Comparison of ENCODE assay signal across 8 cellular contexts in genomic region chr3:196711838-196712513, GRCh38. TPM values are rescaled to one million over a fixed set of nuclear protein-coding genes. Genes with fewer than 3 reads are reported as not detected.
DNase-seq lines count a peak whose midpoint lies in the region; ATAC-seq and TF ChIP-seq lines count a peak whose summit lies in the region.

CEP19 (minus strand) TSS chr3:196712250; CDS start chr3:196708657, 3,593 bp downstream.
PIGX (plus strand) TSS chr3:196712377.

- H2AFZ ChIP-seq in IMR-90 (replicated peaks; ENCODE audit: low read length, poor library complexity) (peak within 1 kb of the TSS; percentile 97), OCI-LY7 (ENCODE audit: low read length) (peak within 1 kb of the TSS; percentile 88)

- WGBS in IMR-90 (ENCODE audit: extremely low coverage in 2 of 2, insufficient read length in 1 of 2), 2 experiments, result 1% methylated on average over 25 of the region's 68 CpGs; no CpG with 5 or more reads in 1 of the 2 experiments
- 0% methylated on average over 41 to 68 of the region's 68 CpGs for WGBS in esophagus, 2 donors

- 0 out of 2 replicates have a peak, but pooled peaks cover 3% of the 10 kb centered on the region for H3K4me1 ChIP-seq in IMR-90 (ENCODE audit: control insufficient read depth, insufficient read depth, low read length)
- H3K4me1 ChIP-seq in OCI-LY7 (ENCODE audit: insufficient read depth, low read length, poor library complexity, severe bottlenecking), result peaks cover 13% of the 10 kb centered on the region
- peaks cover 0 to 2% of the 10 kb centered on the region in 2 donors for H3K4me1 ChIP-seq in esophagus (ENCODE audit: control insufficient read depth in 2 of 2, insufficient read depth in 2 of 2, low read length in 1 of 2)
- H3K4me1 ChIP-seq in muscle layer of duodenum (ENCODE audit: control insufficient read depth in 1 of 2, insufficient read depth in 2 of 2, low read length in 2 of 2), result peaks cover 0 to 14% of the 10 kb centered on the region in 2 donors

- peak within 1 kb of the TSS; percentile 86 for H3K23ac ChIP-seq in IMR-90 (ENCODE audit: low read depth, low read length)

- peak within 1 kb of the TSS; percentile 43; the same call in 1 of the 2 replicates for H2BK120ac ChIP-seq in IMR-90 (ENCODE audit: low read depth, low read length)

- ATAC-seq in GM21528 (IDR thresholded peaks at IDR 0.05; ENCODE audit: low FRiP score, unreplicated experiment), result peak; percentile 81
- peak; percentile 93 for ATAC-seq in IMR-90 (ENCODE audit: low read depth)

- H3K27me3 ChIP-seq in IMR-90 (ENCODE audit: control insufficient read depth, insufficient read depth, low read length) (no peaks in the 10 kb centered on the region), esophagus (ENCODE audit: control insufficient read depth in 1 of 2, insufficient read depth in 2 of 2, low read length in 2 of 2) (no peaks in the 10 kb centered on the region), muscle layer of duodenum (ENCODE audit: low read depth, low read length) (no peaks in the 10 kb centered on the region)

- peak within 1 kb of the TSS; percentile 25; the same call in 1 of the 2 replicates for H3K56ac ChIP-seq in IMR-90 (ENCODE audit: extremely low read depth, insufficient read depth, low read length)

- H2AK5ac ChIP-seq in IMR-90 (ENCODE audit: low read depth, low read length), result 0 out of 2 replicates have a peak within 1 kb of the TSS, but pooled peaks have one; percentile 3

- CTCF ChIA-PET in IMR-90 (lab: Yijun Ruan, JAX) (no interaction called here), OCI-LY7 (lab: Charles Lee; ENCODE audit: unreplicated experiment) (no interaction called here)

- dilution Hi-C loops in IMR-90 (cut with HindIII; ENCODE audit: low sequenced_read_pairs, unreplicated experiment), result no loop called here

- H4K91ac ChIP-seq in IMR-90 (ENCODE audit: insufficient read depth, low read depth, low read length), result peak within 1 kb of the TSS; percentile 20

- H3K14ac ChIP-seq in IMR-90 (replicated peaks; ENCODE audit: low read depth, low read length), result peak within 1 kb of the TSS; percentile 58

- peak within 1 kb of the TSS; percentile 75 for H3K4ac ChIP-seq in IMR-90 (ENCODE audit: low read depth, low read length)

- H3K4me3 ChIP-seq in IMR-90 (ENCODE audit: insufficient read depth, low read depth, low read length), result peak within 1 kb of the TSS; percentile 70
- H3K4me3 ChIP-seq in OCI-LY7 (ENCODE audit: low read depth, low read length, poor library complexity, severe bottlenecking), result peak within 1 kb of the TSS; percentile 86
- peak within 1 kb of the TSS; percentile 85 to 87 for H3K4me3 ChIP-seq in esophagus (ENCODE audit: low read depth in 1 of 2, low read length in 2 of 2)
- peak within 1 kb of the TSS; percentile 87 to 95 for H3K4me3 ChIP-seq in muscle layer of duodenum (ENCODE audit: low read depth in 1 of 2, low read length in 2 of 2)

- H3K27ac ChIP-seq in IMR-90 (ENCODE audit: insufficient read depth, low read length) (peak within 1 kb of the TSS; percentile 61), OCI-LY7 (ENCODE audit: low read depth, low read length, poor library complexity, severe bottlenecking) (peak within 1 kb of the TSS; percentile 51), esophagus (ENCODE audit: low read depth in 2 of 2, low read length in 1 of 2) (peak within 1 kb of the TSS; percentile 87 to 88), muscle layer of duodenum (ENCODE audit: low read length) (peak within 1 kb of the TSS; percentile 91)

- H3K9me3 ChIP-seq in IMR-90 (ENCODE audit: control insufficient read depth, insufficient read depth, low read length) (no peaks in the 10 kb centered on the region), OCI-LY7 (ENCODE audit: low read length) (no peaks in the 10 kb centered on the region), esophagus (ENCODE audit: control insufficient read depth in 2 of 2, insufficient read depth in 1 of 2, low read depth in 1 of 2, low read length in 1 of 2) (no peaks in the 10 kb centered on the region), muscle layer of duodenum (ENCODE audit: control insufficient read depth in 1 of 2, low read length in 2 of 2) (no peaks in the 10 kb centered on the region)

- H3K9ac ChIP-seq in IMR-90 (ENCODE audit: low read depth, low read length), result peak within 1 kb of the TSS; percentile 65

- no peak within 1 kb of the TSS for H3K18ac ChIP-seq in IMR-90 (ENCODE audit: low read depth, low read length)

- H2BK20ac ChIP-seq in IMR-90 (ENCODE audit: low read depth, low read length), result no peak within 1 kb of the TSS

- no peak for TF ChIP-seq RAD21 in IMR-90 (IDR thresholded peaks at IDR 0.05; ENCODE audit: low read length)

- peak within 1 kb of the TSS; percentile 40 to 76; a peak in 2 of 4 replicates for H4K8ac ChIP-seq in IMR-90 (ENCODE audit: low read depth in 2 of 2, low read length in 2 of 2)

- POLR2A ChIA-PET in IMR-90 (lab: Charles Lee; ENCODE audit: unreplicated experiment), result no interaction called here
- POLR2A ChIA-PET in OCI-LY7 (lab: Charles Lee), result interaction anchor here (0.6 to 1.2 kb wide), 3 partner anchors 25 to 80 kb away, joined by 3 read pairs; no protein-coding TSS in a partner anchor

- H3K79me2 ChIP-seq in OCI-LY7 (ENCODE audit: insufficient read depth, low read depth, low read length), result peaks cover 4% of the 10 kb centered on the region; the same call in 1 of the 2 replicates

- DNase-seq in DMS114 treated with DMSO at 0.1 percent for 48 hours (lab: John Stamatoyannopoulos, UW; ENCODE audit: unreplicated experiment) (peak; percentile 50), IMR-90 (peak; percentile 81), OCI-LY7 (ENCODE audit: low spot score) (peak; percentile 87)
- DNase-seq in activated T-cell treated with anti-CD3 and anti-CD28 coated beads, Interleukin-2, amount 50 U/mL, for 1 hour, result peak; percentile 93
- DNase-seq in stimulated activated CD8-positive, alpha-beta memory T cell treated with anti-CD3 and anti-CD28 coated beads, Interleukin-7, amount 100 ng/mL, for 24 hours (ENCODE audit: low read depth), result peak; percentile 73

- intact Hi-C loops in IMR-90 (cut with micrococcal nuclease) (no loop called here), OCI-LY7 (cut with micrococcal nuclease; ENCODE audit: unreplicated experiment) (loop anchor here (2.0 to 10.0 kb wide), 2 partner anchors 27 to 253 kb away; partner anchors contain the start of genes PAK2 and PIGZ)

- in situ Hi-C loops in IMR-90 (cut with MboI; ENCODE audit: low sequenced_read_pairs), result no loop called here

- peak; percentile 65 for TF ChIP-seq POLR2A in IMR-90 (IDR thresholded peaks at IDR 0.05; ENCODE audit: low read depth, low read length)

- H3K79me1 ChIP-seq in IMR-90 (ENCODE audit: low read depth in 1 of 2, low read length in 2 of 2), result peaks cover 10 to 27% of the 10 kb centered on the region in 2 experiments; a peak in 2 of 4 replicates

- no peaks in the 10 kb centered on the region for H4K20me1 ChIP-seq in IMR-90 (ENCODE audit: insufficient read depth, low read length)
- no peaks in the 10 kb centered on the region for H4K20me1 ChIP-seq in OCI-LY7 (ENCODE audit: insufficient read depth, low read length)

- H3K9me1 ChIP-seq in IMR-90 (ENCODE audit: insufficient read depth, low read length), result no peaks in the 10 kb centered on the region

- H3K4me2 ChIP-seq in IMR-90 (ENCODE audit: low read depth, low read length), result peak within 1 kb of the TSS; percentile 85
- H3K4me2 ChIP-seq in OCI-LY7 (ENCODE audit: low read length), result peak within 1 kb of the TSS; percentile 64

- H3K9me2 ChIP-seq in OCI-LY7 (ENCODE audit: insufficient read depth, low read length), result no peaks in the 10 kb centered on the region

- BruUV-seq in IMR-90 (replicated peaks; lab: Mats Ljungman, UMichigan) (no TSS peak), OCI-LY7 (replicated peaks; lab: Mats Ljungman, UMichigan) (no TSS peak)

- H2AK9ac ChIP-seq in IMR-90 (replicated peaks; ENCODE audit: low read depth, low read length, poor library complexity), result peak within 1 kb of the TSS; percentile 58

- H2BK15ac ChIP-seq in IMR-90 (ENCODE audit: low read depth, low read length), result no peak within 1 kb of the TSS

- H4K5ac ChIP-seq in IMR-90 (ENCODE audit: low read depth, low read length), result peak within 1 kb of the TSS; percentile 1; the same call in 1 of the 2 replicates

- H3K36me3 ChIP-seq in IMR-90 (ENCODE audit: control insufficient read depth, insufficient read depth, low read length) (no peaks in the 10 kb centered on the region), OCI-LY7 (ENCODE audit: insufficient read depth, low read length) (no peaks in the 10 kb centered on the region), esophagus (ENCODE audit: control insufficient read depth in 2 of 2, insufficient read depth in 2 of 2, low read length in 1 of 2) (no peaks in the 10 kb centered on the region), muscle layer of duodenum (ENCODE audit: control insufficient read depth in 1 of 2, insufficient read depth in 2 of 2, low read length in 2 of 2) (no peaks in the 10 kb centered on the region)

- peak within 1 kb of the TSS; percentile 57 for H2BK5ac ChIP-seq in IMR-90 (ENCODE audit: low read depth, low read length, poor library complexity, severe bottlenecking)

- TF ChIP-seq CTCF in IMR-90 (conservative IDR thresholded peaks at IDR 0.05; ENCODE audit: low read depth, low read length) (no peak), OCI-LY7 (conservative IDR thresholded peaks at IDR 0.05; ENCODE audit: low read length) (no peak)

TF ChIP-seq in IMR-90, 13 proteins besides CTCF, POLR2A, EP300 and RAD21 (continues in another document):
- TF ChIP-seq FOS (IDR thresholded peaks at IDR 0.05; ENCODE audit: low read depth, low read length) (no peak), RCOR1 (IDR thresholded peaks at IDR 0.05; ENCODE audit: insufficient replicate concordance, low read length) (no peak), MXI1 (IDR thresholded peaks at IDR 0.05; ENCODE audit: borderline replicate concordance, low read depth, low read length) (peak; percentile 53; the same call in 1 of the 2 replicates), CHD1 (IDR thresholded peaks at IDR 0.05; ENCODE audit: low read depth, low read length) (0 out of 2 replicates have a peak, but pooled peaks have one; percentile 34), SMC3 (IDR thresholded peaks at IDR 0.05; ENCODE audit: low read depth, low read length) (no peak), CEBPB (IDR thresholded peaks at IDR 0.05; ENCODE audit: low read depth, low read length) (no peak)

RNA-seq across cellular contexts. Expression of gene CEP19, which starts in this region (rescaled TPM):
- total RNA-seq in IMR-90 (2012; rRNA removed), result 1.1 and 1.7 TPM in 2 replicates
- polyA plus RNA-seq in IMR-90 (2012; rRNA removed), result 0.98 and 1.4 TPM in 2 replicates
- 0.66 and 0.71 TPM in 2 replicates for polyA plus RNA-seq in IMR-90 (2012; cell fraction: cytosol; rRNA removed)
- polyA plus RNA-seq in IMR-90 (2012; cell fraction: nucleus; rRNA removed; ENCODE audit: low replicate concordance), result 0.14 and 0.19 TPM in 2 replicates
- total RNA-seq in OCI-LY7 (2014; rRNA removed; shearing (Covaris generic)), result 1.9 and 3.3 TPM in 2 replicates
- total RNA-seq in OCI-LY7 (2022), result 5.7 and 6.3 TPM in 2 replicates
- polyA plus RNA-seq in esophagus, result under 1 TPM; 0.47 to 0.82 TPM

RNA-seq across cellular contexts. Expression of gene PIGX, which starts in this region (rescaled TPM):
- total RNA-seq in IMR-90 (2012; rRNA removed) (14.5 and 22.2 TPM in 2 replicates), OCI-LY7 (2022) (31.5 and 32.4 TPM in 2 replicates)
- polyA plus RNA-seq in IMR-90 (2012; rRNA removed) (7.9 and 9.4 TPM in 2 replicates), esophagus (10 to 100 TPM in 1 of 2 donors, 1 to 10 TPM in 1; 7.4 to 12.7 TPM)
- polyA plus RNA-seq in IMR-90 (2012; cell fraction: cytosol; rRNA removed), result 2.3 and 3.5 TPM in 2 replicates
- polyA plus RNA-seq in IMR-90 (2012; cell fraction: nucleus; rRNA removed; ENCODE audit: low replicate concordance), result 0.60 and 3.1 TPM in 2 replicates
- 24.1 and 24.9 TPM in 2 replicates for total RNA-seq in OCI-LY7 (2014; rRNA removed; shearing (Covaris generic))

Comparison
In these comparisons a context has a peak if more than half of its experiments do, and no peak if none do; other contexts are left out.
1. Peak in every context shown above with its lines: DNase-seq, ATAC-seq, H3K4me3 ChIP-seq and H3K27ac ChIP-seq.